Comparison of ENCODE assay signal across 8 cellular contexts in genomic region chr3:126357299-126358037, GRCh38. TPM values are rescaled to one million over a fixed set of nuclear protein-coding genes. Genes with fewer than 3 reads are reported as not detected.
DNase-seq lines count a peak whose midpoint lies in the region; ATAC-seq, FAIRE-seq and TF ChIP-seq lines count a peak whose summit lies in the region.

Gene KLF15, minus strand, starts transcription at chr3:126357408. Its CDS starts 4,486 bp downstream, at chr3:126352922.

- TF ChIP-seq RAD21 in A549 (conservative IDR thresholded peaks at IDR 0.05 in 1 of 2, IDR thresholded peaks at IDR 0.05 in 1 of 2), result no peak

- no peak within 1 kb of the TSS for H3K27ac Mint-ChIP-seq in activated CD4-positive, alpha-beta memory T cell treated with anti-CD3 and anti-CD28 coated beads, Interleukin-2, amount 10 ng/mL, durations not matched to agents 7 days and 5 days

- peak; percentile 58 to 59 for DNase-seq in A549 (ENCODE audit: low read depth in 1 of 2, low spot score in 1 of 2)
- DNase-seq in NCI-H510A treated with DMSO at 0.1 percent for 48 hours (lab: John Stamatoyannopoulos, UW), result peak; percentile 67
- peak; percentile 83 for DNase-seq in activated CD4-positive, alpha-beta memory T cell treated with anti-CD3 and anti-CD28 coated beads, Interleukin-2, amount 10 ng/mL, durations not matched to agents 7 days and 5 days
- DNase-seq in dorsolateral prefrontal cortex, result peak; percentile 82 to 96 (median 90)
- peak; percentile 84 to 98 for DNase-seq in lower leg skin (ENCODE audit: low spot score in 2 of 2)
- DNase-seq in stimulated activated CD4-positive, alpha-beta T cell treated with anti-CD3 and anti-CD28 coated beads, Interleukin-4, amount 100 ng/mL, for 24 hours, result peak; percentile 67

- POLR2A ChIA-PET in A549 (lab: Yijun Ruan, JAX), result no interaction called here
- POLR2A ChIA-PET in activated CD4-positive, alpha-beta memory T cell treated with anti-CD3 and anti-CD28 coated beads, Interleukin-2, amount 10 ng/mL, durations not matched to agents 7 days and 5 days (lab: Charles Lee), result no interaction called here

- peak within 1 kb of the TSS; percentile 68 for H3K4me3 Mint-ChIP-seq in activated CD4-positive, alpha-beta memory T cell treated with anti-CD3 and anti-CD28 coated beads, Interleukin-2, amount 10 ng/mL, durations not matched to agents 7 days and 5 days

- H3K9me3 Mint-ChIP-seq in activated CD4-positive, alpha-beta memory T cell treated with anti-CD3 and anti-CD28 coated beads, Interleukin-2, amount 10 ng/mL, durations not matched to agents 7 days and 5 days, result no peaks in the 10 kb centered on the region

- H3K4me3 ChIP-seq in A549 (peak within 1 kb of the TSS; percentile 75), dorsolateral prefrontal cortex (peak within 1 kb of the TSS; percentile 61 to 95 (median 82)), lower leg skin (ENCODE audit: low read depth, poor library complexity, severe bottlenecking) (peak within 1 kb of the TSS; percentile 51)

- no peaks in the 10 kb centered on the region for H3K36me3 Mint-ChIP-seq in activated CD4-positive, alpha-beta memory T cell treated with anti-CD3 and anti-CD28 coated beads, Interleukin-2, amount 10 ng/mL, durations not matched to agents 7 days and 5 days (ENCODE audit: low read depth)

- no peak for TF ChIP-seq CTCF in A549 (IDR thresholded peaks at IDR 0.05)
- peak in 1 of 56 donors; percentile 14 for TF ChIP-seq CTCF in dorsolateral prefrontal cortex (IDR thresholded peaks at IDR 0.05 in 54 of 56, conservative IDR thresholded peaks at IDR 0.05 in 2 of 56; ENCODE audit: low read depth in 1 of 56, partially characterized antibody in 56 of 56)
- TF ChIP-seq CTCF in lower leg skin (IDR thresholded peaks at IDR 0.05), result no peak

- ATAC-seq in A549 (peak; percentile 87 to 91), GM18867 (IDR thresholded peaks at IDR 0.05; ENCODE audit: unreplicated experiment) (peak; percentile 86), HG03135 (IDR thresholded peaks at IDR 0.05; ENCODE audit: unreplicated experiment) (peak; percentile 81)

- no peaks in the 10 kb centered on the region for H3K9me3 ChIP-seq in A549

- no peaks in the 10 kb centered on the region for H3K4me1 ChIP-seq in A549

- FAIRE-seq in A549 (lab: Jason Lieb, UNC), result no peak

- peak within 1 kb of the TSS; percentile 100 for H3K4me2 ChIP-seq in A549

- CTCF ChIA-PET in A549 (lab: Yijun Ruan, JAX), result interaction anchor here (1.0 kb wide), 2 partner anchors 9 to 111 kb away, joined by 3 read pairs; no protein-coding TSS in a partner anchor
- CTCF ChIA-PET in activated CD4-positive, alpha-beta memory T cell treated with anti-CD3 and anti-CD28 coated beads, Interleukin-2, amount 10 ng/mL, durations not matched to agents 7 days and 5 days (lab: Charles Lee), result interaction anchor here (0.8 kb wide), 1 partner anchor 214 kb away, joined by 5 read pairs; no protein-coding TSS in a partner anchor

- peaks cover 12% of the 10 kb centered on the region for H3K4me1 Mint-ChIP-seq in activated CD4-positive, alpha-beta memory T cell treated with anti-CD3 and anti-CD28 coated beads, Interleukin-2, amount 10 ng/mL, durations not matched to agents 7 days and 5 days

- H3K27me3 Mint-ChIP-seq in activated CD4-positive, alpha-beta memory T cell treated with anti-CD3 and anti-CD28 coated beads, Interleukin-2, amount 10 ng/mL, durations not matched to agents 7 days and 5 days, result peaks cover 44% of the 10 kb centered on the region

- no peaks in the 10 kb centered on the region for H3K27me3 ChIP-seq in dorsolateral prefrontal cortex

- H3K27ac ChIP-seq in A549 (peak within 1 kb of the TSS; percentile 51 to 75; a peak in 4 of 6 replicates), dorsolateral prefrontal cortex (peak within 1 kb of the TSS; percentile 90 to 100 (median 98))

- 3% methylated on average over 5 of the region's 86 CpGs for WGBS in A549 (ENCODE audit: missing lambda C conversion rate)
- 0 to 1% methylated on average over 37 to 40 of the region's 86 CpGs for WGBS in lower leg skin, 2 donors

- TF ChIP-seq EP300 in A549 (IDR thresholded peaks at IDR 0.05), result no peak

- intact Hi-C loops in dorsolateral prefrontal cortex (cut with DNase I) (loop anchor here (2.0 to 5.0 kb wide), 5 partner anchors 31 to 120 kb away; partner anchors contain the start of gene ZXDC (in 2 of the 2)), lower leg skin (cut with DNase I; ENCODE audit: low total_unique reads) (no loop called here)

- TF ChIP-seq POLR2A in A549 (IDR thresholded peaks at IDR 0.05; ENCODE audit: low read length) (no peak), lower leg skin (IDR thresholded peaks at IDR 0.05) (peak in 1 of 2 donors; percentile 66)

TF ChIP-seq in A549, 52 proteins besides CTCF, POLR2A, EP300 and RAD21:
- TF ChIP-seq RFX5 (IDR thresholded peaks at IDR 0.05), result no peak

RNA-seq across cellular contexts. Expression of gene KLF15, which starts in this region (rescaled TPM):
- not detected in 2 replicates for polyA plus RNA-seq in A549 (2011; rRNA removed)
- polyA plus RNA-seq in A549 (2012; cell fraction: cytosol; rRNA removed), result 0.01 and 0.04 TPM in 2 replicates
- 0.01 and 0.05 TPM in 2 replicates for polyA plus RNA-seq in A549 (2012; cell fraction: nucleus; rRNA removed)
- polyA plus RNA-seq in A549 (2017; fragmentation: RNase III; extraction: RNeasy Plus Mini Kit Qiagen cat#74134 plus additional on column Dnase treatment), result not detected in 3 replicates
- polyA minus RNA-seq in A549 (2011; rRNA and poly(A)+ RNA removed), result not detected in 2 replicates
- total RNA-seq in activated CD4-positive, alpha-beta memory T cell treated with anti-CD3 and anti-CD28 coated beads, Interleukin-2, amount 10 ng/mL, durations not matched to agents 7 days and 5 days, result not detected
- total RNA-seq in dorsolateral prefrontal cortex, result 100 to 1,000 TPM in 5 of 120 experiments, 10 to 100 TPM in 115; 11.7 to 112 (median 39.5) TPM
- total RNA-seq in lower leg skin, result 10 to 100 TPM in 3 of 4 donors, 1 to 10 TPM in 1; 9.6 to 31.3 (median 19.2) TPM

Comparison
In these comparisons a context has a peak if more than half of its experiments do, and no peak if none do; other contexts are left out.
1. Peak in every context shown above with its lines: DNase-seq, ATAC-seq, H3K4me3 ChIP-seq and H3K27ac ChIP-seq.
2. RNA of gene KLF15 (total RNA-seq): 11.7 to 112 TPM in dorsolateral prefrontal cortex and 9.6 to 31.3 TPM in lower leg skin; not detected in activated CD4-positive, alpha-beta memory T cell treated with anti-CD3 and anti-CD28 coated beads, Interleukin-2, amount 10 ng/mL, durations not matched to agents 7 days and 5 days; every median in the first group is over 10 times any median in the second.
3. Peak in DNase-seq, ATAC-seq, H3K4me3 ChIP-seq, H3K27ac ChIP-seq and H3K4me2 ChIP-seq in A549; RNA of the gene not detected or under 1 TPM.
4. Peak in DNase-seq in activated CD4-positive, alpha-beta memory T cell treated with anti-CD3 and anti-CD28 coated beads, Interleukin-2, amount 10 ng/mL, durations not matched to agents 7 days and 5 days; RNA of the gene not detected or under 1 TPM.